In the genomic region with DNA sequence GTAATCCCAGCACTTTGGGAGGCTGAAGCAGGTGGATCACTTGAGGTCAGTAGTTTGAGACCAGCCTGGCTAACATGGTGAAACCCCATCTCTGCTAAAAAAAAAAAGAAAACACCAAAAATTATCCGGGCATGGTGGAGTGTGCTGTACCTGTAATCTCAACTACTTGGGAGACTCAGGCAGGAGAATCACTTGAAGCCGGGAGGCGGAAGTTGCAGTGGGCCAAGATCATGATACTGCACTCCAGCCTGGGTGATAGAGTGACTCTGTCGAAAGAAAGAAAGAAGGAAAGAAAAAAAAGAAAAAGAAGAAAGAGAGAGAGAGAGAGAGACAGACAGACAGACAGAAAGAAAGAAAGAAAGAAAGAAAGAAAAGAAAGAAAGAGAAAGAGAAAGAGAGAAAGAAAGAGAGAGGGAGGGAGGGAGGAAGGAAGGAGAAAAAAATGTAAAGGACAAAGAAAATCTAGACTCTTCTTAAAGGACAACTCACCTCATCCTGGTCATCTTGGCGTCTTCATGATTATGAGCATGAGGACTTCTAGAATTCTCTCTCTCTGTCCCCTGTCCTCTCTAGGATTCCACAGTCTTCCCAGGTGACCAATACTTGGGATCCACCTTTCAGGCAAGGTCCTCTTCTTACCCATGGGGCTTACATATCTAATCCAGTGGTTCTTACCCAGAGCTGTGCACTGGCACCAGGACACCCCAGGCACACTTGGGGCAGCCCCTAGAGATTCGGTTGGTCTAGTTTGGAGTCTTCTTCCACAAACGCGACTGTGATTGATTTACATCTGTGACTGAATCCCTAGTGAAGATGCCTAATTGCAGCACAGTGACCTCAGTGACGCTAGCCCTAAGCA, we compare ENCODE assay signal across 1 cellular context.
TF ChIP-seq lines count a peak whose summit lies in the region.

No MANE protein-coding gene starts in this region.

TF ChIP-seq in GM23338, 12 proteins besides CTCF, POLR2A, EP300 and RAD21 (continued from another document):
- TF ChIP-seq, protein P1, sequence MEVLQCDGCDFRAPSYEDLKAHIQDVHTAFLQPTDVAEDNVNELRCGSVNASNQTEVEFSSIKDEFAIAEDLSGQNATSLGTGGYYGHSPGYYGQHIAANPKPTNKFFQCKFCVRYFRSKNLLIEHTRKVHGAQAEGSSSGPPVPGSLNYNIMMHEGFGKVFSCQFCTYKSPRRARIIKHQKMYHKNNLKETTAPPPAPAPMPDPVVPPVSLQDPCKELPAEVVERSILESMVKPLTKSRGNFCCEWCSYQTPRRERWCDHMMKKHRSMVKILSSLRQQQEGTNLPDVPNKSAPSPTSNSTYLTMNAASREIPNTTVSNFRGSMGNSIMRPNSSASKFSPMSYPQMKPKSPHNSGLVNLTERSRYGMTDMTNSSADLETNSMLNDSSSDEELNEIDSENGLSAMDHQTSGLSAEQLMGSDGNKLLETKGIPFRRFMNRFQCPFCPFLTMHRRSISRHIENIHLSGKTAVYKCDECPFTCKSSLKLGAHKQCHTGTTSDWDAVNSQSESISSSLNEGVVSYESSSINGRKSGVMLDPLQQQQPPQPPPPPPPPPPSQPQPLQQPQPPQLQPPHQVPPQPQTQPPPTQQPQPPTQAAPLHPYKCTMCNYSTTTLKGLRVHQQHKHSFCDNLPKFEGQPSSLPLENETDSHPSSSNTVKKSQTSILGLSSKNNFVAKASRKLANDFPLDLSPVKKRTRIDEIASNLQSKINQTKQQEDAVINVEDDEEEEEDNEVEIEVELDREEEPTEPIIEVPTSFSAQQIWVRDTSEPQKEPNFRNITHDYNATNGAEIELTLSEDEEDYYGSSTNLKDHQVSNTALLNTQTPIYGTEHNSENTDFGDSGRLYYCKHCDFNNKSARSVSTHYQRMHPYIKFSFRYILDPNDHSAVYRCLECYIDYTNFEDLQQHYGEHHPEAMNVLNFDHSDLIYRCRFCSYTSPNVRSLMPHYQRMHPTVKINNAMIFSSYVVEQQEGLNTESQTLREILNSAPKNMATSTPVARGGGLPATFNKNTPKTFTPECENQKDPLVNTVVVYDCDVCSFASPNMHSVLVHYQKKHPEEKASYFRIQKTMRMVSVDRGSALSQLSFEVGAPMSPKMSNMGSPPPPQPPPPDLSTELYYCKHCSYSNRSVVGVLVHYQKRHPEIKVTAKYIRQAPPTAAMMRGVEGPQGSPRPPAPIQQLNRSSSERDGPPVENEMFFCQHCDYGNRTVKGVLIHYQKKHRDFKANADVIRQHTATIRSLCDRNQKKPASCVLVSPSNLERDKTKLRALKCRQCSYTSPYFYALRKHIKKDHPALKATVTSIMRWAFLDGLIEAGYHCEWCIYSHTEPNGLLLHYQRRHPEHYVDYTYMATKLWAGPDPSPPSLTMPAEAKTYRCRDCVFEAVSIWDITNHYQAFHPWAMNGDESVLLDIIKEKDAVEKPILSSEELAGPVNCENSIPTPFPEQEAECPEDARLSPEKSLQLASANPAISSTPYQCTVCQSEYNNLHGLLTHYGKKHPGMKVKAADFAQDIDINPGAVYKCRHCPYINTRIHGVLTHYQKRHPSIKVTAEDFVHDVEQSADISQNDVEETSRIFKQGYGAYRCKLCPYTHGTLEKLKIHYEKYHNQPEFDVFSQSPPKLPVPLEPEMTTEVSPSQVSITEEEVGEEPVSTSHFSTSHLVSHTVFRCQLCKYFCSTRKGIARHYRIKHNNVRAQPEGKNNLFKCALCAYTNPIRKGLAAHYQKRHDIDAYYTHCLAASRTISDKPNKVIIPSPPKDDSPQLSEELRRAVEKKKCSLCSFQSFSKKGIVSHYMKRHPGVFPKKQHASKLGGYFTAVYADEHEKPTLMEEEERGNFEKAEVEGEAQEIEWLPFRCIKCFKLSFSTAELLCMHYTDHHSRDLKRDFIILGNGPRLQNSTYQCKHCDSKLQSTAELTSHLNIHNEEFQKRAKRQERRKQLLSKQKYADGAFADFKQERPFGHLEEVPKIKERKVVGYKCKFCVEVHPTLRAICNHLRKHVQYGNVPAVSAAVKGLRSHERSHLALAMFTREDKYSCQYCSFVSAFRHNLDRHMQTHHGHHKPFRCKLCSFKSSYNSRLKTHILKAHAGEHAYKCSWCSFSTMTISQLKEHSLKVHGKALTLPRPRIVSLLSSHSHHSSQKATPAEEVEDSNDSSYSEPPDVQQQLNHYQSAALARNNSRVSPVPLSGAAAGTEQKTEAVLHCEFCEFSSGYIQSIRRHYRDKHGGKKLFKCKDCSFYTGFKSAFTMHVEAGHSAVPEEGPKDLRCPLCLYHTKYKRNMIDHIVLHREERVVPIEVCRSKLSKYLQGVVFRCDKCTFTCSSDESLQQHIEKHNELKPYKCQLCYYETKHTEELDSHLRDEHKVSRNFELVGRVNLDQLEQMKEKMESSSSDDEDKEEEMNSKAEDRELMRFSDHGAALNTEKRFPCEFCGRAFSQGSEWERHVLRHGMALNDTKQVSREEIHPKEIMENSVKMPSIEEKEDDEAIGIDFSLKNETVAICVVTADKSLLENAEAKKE (CRISPR knock-in tag; IDR thresholded peaks at IDR 0.05): no peak
- no peak for TF ChIP-seq EZH2phosphoT487 (IDR thresholded peaks at IDR 0.05; ENCODE audit: unreplicated experiment)
TF ChIP-seq in GM23338: peak in this region for 0.
